17 cellular contexts compared by ENCODE assay signal in genomic region chr3:52403271-52403841, GRCh38. TPM values are rescaled to one million over a fixed set of nuclear protein-coding genes. Genes with fewer than 3 reads are reported as not detected.
DNase-seq lines count a peak whose midpoint lies in the region; ATAC-seq, FAIRE-seq and TF ChIP-seq lines count a peak whose summit lies in the region.
"Had no signal": no experiment of that assay in that cellular context is flagged by ENCODE, and none has a peak within 500 bp of the region (broad histone marks: within the 10 kb centered on the region; RNA-seq: fewer than 3 reads in every experiment).

No MANE protein-coding gene starts in this region.

- TF ChIP-seq CTCF in kidney (IDR thresholded peaks at IDR 0.05; ENCODE audit: borderline replicate concordance, extremely low read depth, insufficient read depth) (no peak), GM13977 (IDR thresholded peaks at IDR 0.05; ENCODE audit: extremely low read depth, insufficient read depth, missing control alignments) (no peak)

- no peak overlapping the region for H3K4me3 ChIP-seq in kidney (ENCODE audit: low read length in 2 of 2)
- H3K4me3 ChIP-seq: MG63 had no signal

- TF ChIP-seq POLR2A in GM12891 (IDR thresholded peaks at IDR 0.05; ENCODE audit: low read depth, low read length): peak; percentile 0; the same call in 1 of the 2 replicates

- H3K4me1 ChIP-seq in kidney (ENCODE audit: control insufficient read depth in 1 of 2, insufficient read depth in 1 of 2, low read depth in 1 of 2, low read length in 2 of 2): peaks cover 0 to 4% of the 10 kb centered on the region in 2 donors

- no peak overlapping the region for H3K9ac ChIP-seq in kidney (ENCODE audit: low read length in 2 of 2)

- no peak overlapping the region for H3K27ac ChIP-seq in kidney (ENCODE audit: low read depth in 2 of 2, low read length in 2 of 2)
- H3K27ac ChIP-seq: C4-2B had no signal

- no peaks in the 10 kb centered on the region for H3K9me3 ChIP-seq in kidney (ENCODE audit: control insufficient read depth in 1 of 2, low read length in 2 of 2)
- H3K9me3 ChIP-seq: MG63 had no signal

- no peak for ATAC-seq in activated naive CD4-positive, alpha-beta T cell treated with anti-CD3 and anti-CD28 coated beads, Interleukin-2, amount 50 U/mL, for 72 hours
- no peak for ATAC-seq in sciatic nerve
- no peak for ATAC-seq in GM19452 (IDR thresholded peaks at IDR 0.05; ENCODE audit: unreplicated experiment)

- FAIRE-seq in GM12891 (lab: Jason Lieb, UNC) (no peak), kidney (lab: Jason Lieb, UNC) (no peak)
- FAIRE-seq: A204.1 had no signal

- peaks cover 6 to 22% of the 10 kb centered on the region in 2 donors for H3K36me3 Mint-ChIP-seq in activated naive CD4-positive, alpha-beta T cell treated with anti-CD3 and anti-CD28 coated beads, Interleukin-2, amount 50 U/mL, for 72 hours

- DNase-seq in activated naive CD4-positive, alpha-beta T cell treated with anti-CD3 and anti-CD28 coated beads, Interleukin-2, amount 50 U/mL, for 72 hours (ENCODE audit: low spot score in 2 of 2): no peak
- no peak for DNase-seq in activated naive CD4-positive, alpha-beta T cell treated with Interleukin-2 at 50 U/mL for 16 hours
- DNase-seq in GM12891 (ENCODE audit: insufficient read length, low spot score) (no peak), kidney (peak; percentile 73), sciatic nerve (ENCODE audit: low spot score) (peak; percentile 52), GM13977 (ENCODE audit: low spot score) (no peak), NCI-H82 (lab: John Stamatoyannopoulos, UW) (no peak)
- DNase-seq: COR-L47, MG63, NCI-H1105, NCI-H187, NCI-H446 treated with DMSO at 0.1 percent for 48 hours, NCI-H774, SHP77 treated with DMSO at 0.1 percent for 48 hours had no signal

- in situ Hi-C loops in GM13977 (cut with MboI; ENCODE audit: low pct_unique_long_range_greater_than_20kb, low sequenced_read_pairs, unreplicated experiment): no loop called here

- intact Hi-C loops in kidney (cut with DNase I) (no loop called here), sciatic nerve (cut with DNase I) (no loop called here)

- H3K9me3 Mint-ChIP-seq in activated naive CD4-positive, alpha-beta T cell treated with anti-CD3 and anti-CD28 coated beads, Interleukin-2, amount 50 U/mL, for 72 hours: no peaks in the 10 kb centered on the region

- H3K27ac Mint-ChIP-seq in activated naive CD4-positive, alpha-beta T cell treated with anti-CD3 and anti-CD28 coated beads, Interleukin-2, amount 50 U/mL, for 72 hours: peak overlapping the region; percentile 63 to 88

- H3K36me3 ChIP-seq in kidney (ENCODE audit: control insufficient read depth in 1 of 2, insufficient read depth in 2 of 2, low read length in 2 of 2): peaks cover 47 to 68% of the 10 kb centered on the region in 2 donors

TF ChIP-seq in GM12891, 5 proteins besides CTCF, POLR2A, EP300 and RAD21:
- no peak for TF ChIP-seq SPI1 (IDR thresholded peaks at IDR 0.05; ENCODE audit: low read depth, low read length)

RNA-seq across cellular contexts. Expression of gene BAP1, which starts 6.5 kb away (rescaled TPM):
- total RNA-seq in activated naive CD4-positive, alpha-beta T cell treated with anti-CD3 and anti-CD28 coated beads, Interleukin-2, amount 50 U/mL, for 72 hours: 100 to 1,000 TPM; 100 to 148 TPM
- 48.2 TPM for polyA plus RNA-seq in GM12891 (2012; ENCODE audit: low read depth, missing spikeins)
- total RNA-seq in kidney (72.5 TPM), sciatic nerve (59.5 TPM)
- polyA plus RNA-seq in kidney (ENCODE audit: insufficient read depth, low read depth, low replicate concordance): 61.6 TPM

RNA-seq across cellular contexts. Expression of gene PHF7, which starts 7.1 kb away (rescaled TPM):
- 10 to 100 TPM; 17.2 to 36.0 TPM for total RNA-seq in activated naive CD4-positive, alpha-beta T cell treated with anti-CD3 and anti-CD28 coated beads, Interleukin-2, amount 50 U/mL, for 72 hours
- 3.9 TPM for polyA plus RNA-seq in GM12891 (2012; ENCODE audit: low read depth, missing spikeins)
- 8.8 TPM for total RNA-seq in kidney
- polyA plus RNA-seq in kidney (ENCODE audit: insufficient read depth, low read depth, low replicate concordance): 3.9 TPM
- 11.4 TPM for total RNA-seq in sciatic nerve

RNA-seq across cellular contexts. Expression of gene SEMA3G, which starts 41.5 kb away (rescaled TPM):
- total RNA-seq in activated naive CD4-positive, alpha-beta T cell treated with anti-CD3 and anti-CD28 coated beads, Interleukin-2, amount 50 U/mL, for 72 hours: under 1 TPM; 0.20 to 0.33 TPM
- 0.03 TPM for polyA plus RNA-seq in GM12891 (2012; ENCODE audit: low read depth, missing spikeins)
- 25.7 TPM for total RNA-seq in kidney
- polyA plus RNA-seq in kidney (ENCODE audit: insufficient read depth, low read depth, low replicate concordance): 28.2 TPM
- 38.3 TPM for total RNA-seq in sciatic nerve

RNA-seq across cellular contexts. Expression of gene TNNC1, which starts 50.5 kb away (rescaled TPM):
- total RNA-seq in activated naive CD4-positive, alpha-beta T cell treated with anti-CD3 and anti-CD28 coated beads, Interleukin-2, amount 50 U/mL, for 72 hours: 1 to 10 TPM; 6.6 to 8.4 TPM
- 1.3 TPM for polyA plus RNA-seq in GM12891 (2012; ENCODE audit: low read depth, missing spikeins)
- total RNA-seq in kidney (2.2 TPM), sciatic nerve (205 TPM)
- polyA plus RNA-seq in kidney (ENCODE audit: insufficient read depth, low read depth, low replicate concordance): 86.6 TPM

RNA-seq across cellular contexts. Expression of gene NISCH, which starts 52.0 kb away (rescaled TPM):
- 100 to 1,000 TPM in 1 of 2 donors, 10 to 100 TPM in 1; 79.7 to 105 TPM for total RNA-seq in activated naive CD4-positive, alpha-beta T cell treated with anti-CD3 and anti-CD28 coated beads, Interleukin-2, amount 50 U/mL, for 72 hours
- polyA plus RNA-seq in GM12891 (2012; ENCODE audit: low read depth, missing spikeins): 26.0 TPM
- total RNA-seq in kidney (98.7 TPM), sciatic nerve (163 TPM)
- polyA plus RNA-seq in kidney (ENCODE audit: insufficient read depth, low read depth, low replicate concordance): 36.1 TPM

Comparison
In these comparisons a context has a peak if more than half of its experiments do, and no peak if none do; other contexts are left out.
1. DNase-seq: peak in kidney (single experiment) and sciatic nerve (single experiment); none in activated naive CD4-positive, alpha-beta T cell treated with anti-CD3 and anti-CD28 coated beads, Interleukin-2, amount 50 U/mL, for 72 hours (0 of 2), activated naive CD4-positive, alpha-beta T cell treated with Interleukin-2 at 50 U/mL for 16 hours (single experiment), GM12891 (single experiment), GM13977 (single experiment) and NCI-H82 (single experiment).
2. RNA of gene SEMA3G, which starts 41.5 kb away (total RNA-seq): 38.3 TPM in sciatic nerve (single experiment) and 25.7 TPM in kidney (single experiment); 0.20 to 0.33 TPM in activated naive CD4-positive, alpha-beta T cell treated with anti-CD3 and anti-CD28 coated beads, Interleukin-2, amount 50 U/mL, for 72 hours; every median in the first group is over 10 times any median in the second.